Comparison of ENCODE assay signal across 11 cellular contexts in genomic region chr17:45411348-45412105, GRCh38. TPM values are rescaled to one million over a fixed set of nuclear protein-coding genes. Genes with fewer than 3 reads are reported as not detected.
DNase-seq lines count a peak whose midpoint lies in the region; ATAC-seq, FAIRE-seq and TF ChIP-seq lines count a peak whose summit lies in the region.
"Had no signal": no experiment of that assay in that cellular context is flagged by ENCODE, and none has a peak within 500 bp of the region (broad histone marks: within the 10 kb centered on the region; RNA-seq: fewer than 3 reads in every experiment).

No MANE protein-coding gene starts in this region.

- H4K20me1 ChIP-seq in H9 (ENCODE audit: control insufficient read depth, insufficient read depth, insufficient read length): no peaks in the 10 kb centered on the region

- no peaks in the 10 kb centered on the region for H3K9me3 ChIP-seq in H9 (ENCODE audit: control insufficient read depth, low read depth, low read length)
- H3K9me3 ChIP-seq in RWPE2 (ENCODE audit: severe bottlenecking): no peaks in the 10 kb centered on the region
- H3K9me3 ChIP-seq in esophagus squamous epithelium: no peaks in the 10 kb centered on the region
- no peaks in the 10 kb centered on the region for H3K9me3 ChIP-seq in gastrocnemius medialis

- no peak for ATAC-seq in RWPE2 (ENCODE audit: low read depth)
- peak; percentile 37 to 83 for ATAC-seq in gastrocnemius medialis
- no peak for ATAC-seq in GM21717 (IDR thresholded peaks at IDR 0.05; ENCODE audit: unreplicated experiment)
- ATAC-seq in GM18870 (IDR thresholded peaks at IDR 0.05; ENCODE audit: unreplicated experiment): no peak

- H3K4me1 Mint-ChIP-seq in H9: peaks cover 36 to 43% of the 10 kb centered on the region in 2 experiments

- no peak overlapping the region for H2BK15ac ChIP-seq in H9 (ENCODE audit: low read depth, low read length)

- H3T11ph ChIP-seq in H9 (ENCODE audit: low read length): no peak overlapping the region

- DNase-seq in H9: no peak
- DNase-seq in RWPE2 (ENCODE audit: low spot score): peak; percentile 53
- DNase-seq in esophagus squamous epithelium (lab: John Stamatoyannopoulos, UW): no peak
- DNase-seq in gastrocnemius medialis: peak in 1 of 2 donors; percentile 54
- no peak for DNase-seq in GM10266 (ENCODE audit: extremely low spot score)
- no peak for DNase-seq in GM12892 (ENCODE audit: insufficient read length)
- DNase-seq: NCI-H446 had no signal

- no peaks in the 10 kb centered on the region for H3K79me1 ChIP-seq in H9 (ENCODE audit: insufficient read depth, low read depth, low read length, poor library complexity, severe bottlenecking)

- H2BK120ac ChIP-seq in H9 (ENCODE audit: low read depth, low read length, poor library complexity, severe bottlenecking): no peak overlapping the region

- FAIRE-seq in GM12892 (lab: Jason Lieb, UNC): no peak
- FAIRE-seq: endometrium, islet of Langerhans had no signal

- no peaks in the 10 kb centered on the region for H3K23me2 ChIP-seq in H9 (ENCODE audit: insufficient read length, low read depth, low read length, poor library complexity, severe bottlenecking)

- peaks cover 4% of the 10 kb centered on the region; the same call in 1 of the 2 replicates for H3K36me3 ChIP-seq in RWPE2 (ENCODE audit: low read depth)
- peaks cover 0 to 7% (median 0%) of the 10 kb centered on the region in 3 donors for H3K36me3 ChIP-seq in esophagus squamous epithelium
- H3K36me3 ChIP-seq in gastrocnemius medialis: no peaks in the 10 kb centered on the region

- H3K4me3 Mint-ChIP-seq in H9: no peak overlapping the region

- no peak overlapping the region for H2BK5ac ChIP-seq in H9 (ENCODE audit: insufficient read length, low read length)

- peak overlapping the region; percentile 23 to 95 (median 61); a peak in 4 of 7 replicates for H3K27ac Mint-ChIP-seq in H9

- no peak overlapping the region for H2BK12ac ChIP-seq in H9 (ENCODE audit: insufficient read length, low read depth, low read length)

- H3K79me2 ChIP-seq in H9 (ENCODE audit: insufficient read depth, low read length): no peaks in the 10 kb centered on the region

- no peak overlapping the region for H3K9ac ChIP-seq in H9 (ENCODE audit: extremely low read depth, insufficient read length, low read length)

- no peaks in the 10 kb centered on the region for H3K27me3 ChIP-seq in H9 (ENCODE audit: insufficient read depth, low read length)
- no peaks in the 10 kb centered on the region for H3K27me3 ChIP-seq in RWPE2 (ENCODE audit: insufficient read depth, poor library complexity, severe bottlenecking)
- H3K27me3 ChIP-seq in esophagus squamous epithelium: no peaks in the 10 kb centered on the region
- H3K27me3 ChIP-seq in gastrocnemius medialis: no peaks in the 10 kb centered on the region

- H3K4me1 ChIP-seq in H9 (ENCODE audit: insufficient read depth, low read length): no peaks in the 10 kb centered on the region
- H3K4me1 ChIP-seq in RWPE2 (ENCODE audit: insufficient read depth, poor library complexity, severe bottlenecking): no peaks in the 10 kb centered on the region
- peaks cover 30 to 96% (median 36%) of the 10 kb centered on the region in 3 donors for H3K4me1 ChIP-seq in esophagus squamous epithelium
- H3K4me1 ChIP-seq in gastrocnemius medialis: peaks cover 9 to 16% of the 10 kb centered on the region in 2 donors

- H3K18ac ChIP-seq in H9 (ENCODE audit: insufficient read length, low read depth, low read length): no peak overlapping the region

- H3K4me2 ChIP-seq in H9 (ENCODE audit: insufficient read depth, insufficient read length, low read length): no peak overlapping the region

- H3K56ac ChIP-seq in H9 (ENCODE audit: insufficient read length, low read depth, low read length): no peak overlapping the region

- H2BK20ac ChIP-seq in H9 (ENCODE audit: low read depth, low read length, poor library complexity, severe bottlenecking): no peak overlapping the region

- no CpG with 5 or more reads among the region's 5 CpGs for WGBS in H9 (ENCODE audit: extremely low coverage, insufficient read length, low lambda C conversion rate)
- 89 to 94% methylated on average over 2 to 4 of the region's 5 CpGs for WGBS in esophagus squamous epithelium, 2 donors

- no peak overlapping the region for H3K27ac ChIP-seq in H9 (ENCODE audit: insufficient read length, low read depth, low read length)
- no peak overlapping the region for H3K27ac ChIP-seq in RWPE2 (ENCODE audit: poor library complexity, severe bottlenecking)
- peak overlapping the region; percentile 71 to 82 (median 82) for H3K27ac ChIP-seq in esophagus squamous epithelium
- H3K27ac ChIP-seq in gastrocnemius medialis: peak overlapping the region in 1 of 4 donors; percentile 39

- in situ Hi-C loops in gastrocnemius medialis (cut with MboI; ENCODE audit: low sequenced_read_pairs in 4 of 4): loop anchor here in 1 of 4 donors (25.0 kb wide), 1 partner anchor 176 kb away; no protein-coding TSS in a partner anchor

- TF ChIP-seq POLR2A in esophagus squamous epithelium (IDR thresholded peaks at IDR 0.05) (no peak), gastrocnemius medialis (IDR thresholded peaks at IDR 0.05) (no peak), GM12892 (IDR thresholded peaks at IDR 0.05; ENCODE audit: low read depth, low read length) (no peak)

- H3K4me3 ChIP-seq in RWPE2 (ENCODE audit: severe bottlenecking) (no peak overlapping the region), esophagus squamous epithelium (no peak overlapping the region), gastrocnemius medialis (no peak overlapping the region)

- H2AFZ ChIP-seq in H9 (ENCODE audit: low read length): no peak overlapping the region

- H4K91ac ChIP-seq in H9 (ENCODE audit: insufficient read length, low read depth, low read length): no peak overlapping the region

- H3K27me3 Mint-ChIP-seq in H9 (ENCODE audit: low read depth): peaks cover 3% of the 10 kb centered on the region; the same call in 1 of the 2 replicates

- 0 out of 7 replicates have a peak, but pooled peaks cover 0 to 3% (median 0%) of the 10 kb centered on the region in 3 experiments for H3K36me3 Mint-ChIP-seq in H9 (ENCODE audit: insufficient read depth in 1 of 3, low read depth in 3 of 3)

- H3K14ac ChIP-seq in H9 (ENCODE audit: insufficient read depth, low read length): no peak overlapping the region; the same call in 1 of the 2 replicates

- H2AK5ac ChIP-seq in H9 (ENCODE audit: insufficient read length, low read length): no peak overlapping the region

- H4K5ac ChIP-seq in H9 (ENCODE audit: insufficient read length, low read depth, low read length): no peak overlapping the region

- H4K8ac ChIP-seq in H9 (replicated peaks; ENCODE audit: insufficient read length, low read depth, low read length): no peak overlapping the region

- H3K9me3 Mint-ChIP-seq in H9: no peaks in the 10 kb centered on the region

- intact Hi-C loops in esophagus squamous epithelium (cut with DNase I): no loop called here
- intact Hi-C loops in gastrocnemius medialis (cut with DNase I; ENCODE audit: low total_unique reads): no loop called here

- TF ChIP-seq CTCF in H9 (conservative IDR thresholded peaks at IDR 0.05): no peak
- TF ChIP-seq CTCF in RWPE2 (IDR thresholded peaks at IDR 0.05; ENCODE audit: poor library complexity, severe bottlenecking): no peak
- TF ChIP-seq CTCF in esophagus squamous epithelium (IDR thresholded peaks at IDR 0.05): no peak
- TF ChIP-seq CTCF in gastrocnemius medialis (IDR thresholded peaks at IDR 0.05 in 4 of 5, conservative IDR thresholded peaks at IDR 0.05 in 1 of 5): no peak
- TF ChIP-seq CTCF in GM10266 (IDR thresholded peaks at IDR 0.05; ENCODE audit: control insufficient read depth, insufficient read depth, low read depth, missing control alignments): no peak

- no peak overlapping the region for H3K23ac ChIP-seq in H9 (ENCODE audit: insufficient read length, low read depth, low read length)

- H3K4ac ChIP-seq in H9 (ENCODE audit: low read depth, low read length): no peak overlapping the region

RNA-seq across cellular contexts. Expression of gene ARHGAP27, which starts 21.1 kb away (rescaled TPM):
- total RNA-seq in H9 (2021): 9.9 and 11.4 TPM in 2 replicates
- 100 to 1,000 TPM in 2 of 4 donors, 10 to 100 TPM in 2; 37.7 to 146 (median 103) TPM for total RNA-seq in esophagus squamous epithelium
- total RNA-seq in gastrocnemius medialis: 1 to 10 TPM; 4.2 to 6.0 (median 5.1) TPM
- polyA plus RNA-seq in GM12892 (2012; ENCODE audit: missing spikeins): 10.4 TPM

Comparison
In these comparisons a context has a peak if more than half of its experiments do, and no peak if none do; other contexts are left out.
1. H3K27ac ChIP-seq: peak in esophagus squamous epithelium (4 of 4); none in H9 (single experiment) and RWPE2 (single experiment).
2. ATAC-seq: peak in gastrocnemius medialis (2 of 2); none in RWPE2 (single experiment), GM21717 (single experiment) and GM18870 (single experiment).